ENCODE assay signal across 8 cellular contexts in genomic region chr4:81031389-81032173, GRCh38. TPM values are rescaled to one million over a fixed set of nuclear protein-coding genes. Genes with fewer than 3 reads are reported as not detected.
DNase-seq lines count a peak whose midpoint lies in the region; ATAC-seq, FAIRE-seq and TF ChIP-seq lines count a peak whose summit lies in the region.

No MANE protein-coding gene starts in this region.

- H4K8ac ChIP-seq in H1 (ENCODE audit: extremely low read depth, insufficient read depth, low read length), result no peak overlapping the region

- POLR2A ChIA-PET in H1 (lab: Charles Lee; ENCODE audit: partially characterized antibody), result no interaction called here

- 0 out of 2 replicates have a peak overlapping the region, but pooled peaks have one; percentile 25 for H3K27ac ChIP-seq in DOHH2 (ENCODE audit: low read depth, low read length)
- H3K27ac ChIP-seq in H1 (ENCODE audit: low read depth, low read length), result no peak overlapping the region
- no peak overlapping the region for H3K27ac ChIP-seq in osteoblast (ENCODE audit: low read depth, low read length)

- DNase-seq in MG63 (no peak), H1 (ENCODE audit: low read depth in 1 of 2, low spot score in 2 of 2) (peak in 1 of 2 experiments; percentile 69), osteoblast (ENCODE audit: insufficient read length, low spot score, missing footprints) (no peak)
- no peak for DNase-seq in activated CD4-positive, CD25-positive, alpha-beta regulatory T cell (lab: John Stamatoyannopoulos, UW)
- DNase-seq in stimulated activated CD4-positive, alpha-beta T cell treated with anti-CD3 and anti-CD28 coated beads, Interleukin-4, amount 100 ng/mL, for 1 hour, result no peak

- ATAC-seq in GM18517 (IDR thresholded peaks at IDR 0.05; ENCODE audit: unreplicated experiment) (no peak), GM18873 (IDR thresholded peaks at IDR 0.05; ENCODE audit: low FRiP score, unreplicated experiment) (no peak)

- TF ChIP-seq POLR2A in H1 (IDR thresholded peaks at IDR 0.05; ENCODE audit: control extremely low read depth in 1 of 2, low read depth in 2 of 2, low read length in 2 of 2), result no peak

- H3K56ac ChIP-seq in H1 (replicated peaks; ENCODE audit: insufficient read length, low read depth, low read length), result no peak overlapping the region

- H3K4me2 ChIP-seq in DOHH2 (ENCODE audit: low read length) (peak overlapping the region; percentile 84), H1 (ENCODE audit: insufficient read depth in 1 of 2, low read depth in 2 of 2, low read length in 2 of 2) (peak overlapping the region; percentile 94 to 100), osteoblast (ENCODE audit: insufficient read depth, low read length) (peak overlapping the region; percentile 71)

- CTCF ChIA-PET in H1 (lab: Charles Lee; ENCODE audit: partially characterized antibody), result interaction anchor here (0.5 to 6.6 kb wide), 10 partner anchors 8 to 845 kb away, joined by 3 to 48 read pairs (median 6); no protein-coding TSS in a partner anchor

- no peak for TF ChIP-seq CTCF in DOHH2 (IDR thresholded peaks at IDR 0.05; ENCODE audit: low read depth, low read length, poor library complexity, severe bottlenecking)
- TF ChIP-seq CTCF in H1 (IDR thresholded peaks at IDR 0.05; ENCODE audit: control extremely low read depth in 1 of 3, insufficient read depth in 1 of 3, low read depth in 1 of 3, low read length in 3 of 3), result no peak
- TF ChIP-seq CTCF in osteoblast (IDR thresholded peaks at IDR 0.05; ENCODE audit: extremely low read depth, low read depth, low read length), result no peak

- no peak overlapping the region for H3K23ac ChIP-seq in H1 (ENCODE audit: insufficient read length)

- no peak overlapping the region for H3K9ac ChIP-seq in H1 (replicated peaks in 1 of 4; ENCODE audit: extremely low read depth in 1 of 4, low read depth in 3 of 4, low read length in 3 of 4)

- TF ChIP-seq EP300 in H1 (IDR thresholded peaks at IDR 0.05; ENCODE audit: borderline replicate concordance in 1 of 2, low read depth in 2 of 2, low read length in 2 of 2), result no peak

- H2BK15ac ChIP-seq in H1 (ENCODE audit: low read length), result no peak overlapping the region

- no peak overlapping the region for H2BK5ac ChIP-seq in H1 (ENCODE audit: low read depth, low read length)

- no peaks in the 10 kb centered on the region for H3K79me1 ChIP-seq in H1 (ENCODE audit: low read depth, low read length)

- H3K79me2 ChIP-seq in DOHH2 (ENCODE audit: control insufficient read depth, low read length) (no peaks in the 10 kb centered on the region), H1 (ENCODE audit: control insufficient read depth in 1 of 2, insufficient read depth in 2 of 2, low read length in 2 of 2) (no peaks in the 10 kb centered on the region), osteoblast (ENCODE audit: insufficient read depth, low read length) (no peaks in the 10 kb centered on the region)

- WGBS in H1 (ENCODE audit: extremely low coverage in 1 of 2, insufficient coverage in 1 of 2, insufficient read length in 1 of 2, insufficient replicate concordance in 2 of 2, low coverage in 1 of 2, low lambda C conversion rate in 2 of 2, missing lambda C conversion rate in 1 of 2), 2 experiments, result 2% methylated on average over 36 of the region's 43 CpGs; no CpG with 5 or more reads in 1 of the 2 experiments

- H3K4ac ChIP-seq in H1 (replicated peaks; ENCODE audit: insufficient read length, low read depth, low read length), result no peak overlapping the region

- H2BK120ac ChIP-seq in H1 (replicated peaks; ENCODE audit: low read depth, low read length), result no peak overlapping the region

- H3K14ac ChIP-seq in H1 (ENCODE audit: insufficient read length), result no peak overlapping the region

- H2BK12ac ChIP-seq in H1 (ENCODE audit: low read depth, low read length), result no peak overlapping the region

- FAIRE-seq in H1 (lab: Jason Lieb, UNC), result no peak

- no peak overlapping the region for H3K18ac ChIP-seq in H1 (ENCODE audit: extremely low read depth, low read length)

- H3K9me2 ChIP-seq in DOHH2 (replicated peaks; ENCODE audit: control insufficient read depth, low read length), result no peaks in the 10 kb centered on the region

- H3K23me2 ChIP-seq in H1 (ENCODE audit: low read depth, low read length), result peaks cover 20% of the 10 kb centered on the region; the same call in 1 of the 2 replicates

- H3F3A ChIP-seq in DOHH2 (ENCODE audit: control insufficient read depth, insufficient read depth), result peaks cover 5% of the 10 kb centered on the region; the same call in 1 of the 2 replicates

- no peak overlapping the region for H4K91ac ChIP-seq in H1 (replicated peaks; ENCODE audit: insufficient read length, low read length)

- H4K20me1 ChIP-seq in DOHH2 (ENCODE audit: control insufficient read depth, insufficient read depth, low read depth, low read length) (no peaks in the 10 kb centered on the region), H1 (replicated peaks in 1 of 2; ENCODE audit: control insufficient read depth in 1 of 2, insufficient read depth in 2 of 2, low read length in 2 of 2) (no peaks in the 10 kb centered on the region), osteoblast (ENCODE audit: insufficient read depth, low read length) (no peaks in the 10 kb centered on the region)

- no peak overlapping the region for H2AK5ac ChIP-seq in H1 (ENCODE audit: low read depth, low read length)

- H3K4me3 ChIP-seq in DOHH2 (ENCODE audit: low read length) (peak overlapping the region; percentile 90), MG63 (peak overlapping the region; percentile 44), H1 (ENCODE audit: extremely low read depth in 1 of 4, insufficient read depth in 2 of 4, low read depth in 3 of 4, low read length in 4 of 4) (peak overlapping the region; percentile 31 to 77 (median 63)), osteoblast (ENCODE audit: insufficient read depth, low read length) (no peak overlapping the region)

- H3K4me1 ChIP-seq in DOHH2 (ENCODE audit: control insufficient read depth, low read length), result peaks cover 70% of the 10 kb centered on the region
- H3K4me1 ChIP-seq in H1 (replicated peaks in 1 of 4; ENCODE audit: control insufficient read depth in 3 of 4, insufficient read depth in 4 of 4, low read length in 3 of 4), result peaks cover 0 to 6% (median 2%) of the 10 kb centered on the region in 4 experiments; a peak in 4 of 7 replicates
- no peaks in the 10 kb centered on the region for H3K4me1 ChIP-seq in osteoblast (ENCODE audit: insufficient read depth, low read length)

- H2BK20ac ChIP-seq in H1 (ENCODE audit: low read length), result no peak overlapping the region

- H4K5ac ChIP-seq in H1 (ENCODE audit: insufficient read length, low read depth, low read length), result no peak overlapping the region

- H3K9me3 ChIP-seq in DOHH2 (ENCODE audit: control insufficient read depth, insufficient read depth, low read length), result no peaks in the 10 kb centered on the region
- no peaks in the 10 kb centered on the region for H3K9me3 ChIP-seq in MG63
- no peaks in the 10 kb centered on the region for H3K9me3 ChIP-seq in H1 (ENCODE audit: insufficient read depth in 2 of 2, low read depth in 1 of 2, low read length in 1 of 2)
- H3K9me3 ChIP-seq in osteoblast (ENCODE audit: low read depth, low read length), result no peaks in the 10 kb centered on the region

- peaks cover 6% of the 10 kb centered on the region; the same call in 1 of the 2 replicates for H3K36me3 ChIP-seq in DOHH2 (ENCODE audit: control insufficient read depth, low read length)
- no peaks in the 10 kb centered on the region for H3K36me3 ChIP-seq in MG63
- no peaks in the 10 kb centered on the region for H3K36me3 ChIP-seq in H1 (ENCODE audit: control insufficient read depth in 2 of 4, insufficient read depth in 4 of 4, low read length in 3 of 4)
- no peaks in the 10 kb centered on the region for H3K36me3 ChIP-seq in osteoblast (ENCODE audit: insufficient read depth, low read length)

- H3K27me3 ChIP-seq in DOHH2 (ENCODE audit: control insufficient read depth, low read length) (no peaks in the 10 kb centered on the region), MG63 (peaks cover 7% of the 10 kb centered on the region), H1 (replicated peaks in 1 of 4; ENCODE audit: control insufficient read depth in 3 of 4, extremely low read depth in 1 of 4, insufficient read depth in 3 of 4, low read length in 3 of 4) (peaks cover 5 to 41% (median 31%) of the 10 kb centered on the region in 4 experiments), osteoblast (ENCODE audit: insufficient read depth, low read length) (peaks cover 63% of the 10 kb centered on the region)

- peak overlapping the region; percentile 48; the same call in 1 of the 2 replicates for H2AFZ ChIP-seq in H1 (ENCODE audit: low read length)
- peak overlapping the region; percentile 15 for H2AFZ ChIP-seq in osteoblast (ENCODE audit: low read length)

- no peak for TF ChIP-seq RAD21 in H1 (IDR thresholded peaks at IDR 0.05 in 1 of 2, conservative IDR thresholded peaks at IDR 0.05 in 1 of 2; ENCODE audit: low read depth in 2 of 2, low read length in 2 of 2)

TF ChIP-seq in H1, 55 proteins besides CTCF, POLR2A, EP300 and RAD21 (continues in another document):
- TF ChIP-seq TAF7 (optimal IDR thresholded peaks at IDR 0.05; ENCODE audit: borderline replicate concordance, low read depth, low read length) (no peak), KDM1A (IDR thresholded peaks at IDR 0.05; ENCODE audit: borderline replicate concordance, low read length) (no peak), KDM4A (IDR thresholded peaks at IDR 0.05; ENCODE audit: low read depth, low read length, severe bottlenecking) (peak; percentile 92), MAFK (IDR thresholded peaks at IDR 0.05; ENCODE audit: low read depth, low read length) (no peak), EZH2 (IDR thresholded peaks at IDR 0.05; ENCODE audit: low read depth, low read length, severe bottlenecking) (peak; percentile 29)
- TF ChIP-seq, protein P1, sequence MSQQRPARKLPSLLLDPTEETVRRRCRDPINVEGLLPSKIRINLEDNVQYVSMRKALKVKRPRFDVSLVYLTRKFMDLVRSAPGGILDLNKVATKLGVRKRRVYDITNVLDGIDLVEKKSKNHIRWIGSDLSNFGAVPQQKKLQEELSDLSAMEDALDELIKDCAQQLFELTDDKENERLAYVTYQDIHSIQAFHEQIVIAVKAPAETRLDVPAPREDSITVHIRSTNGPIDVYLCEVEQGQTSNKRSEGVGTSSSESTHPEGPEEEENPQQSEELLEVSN (IDR thresholded peaks at IDR 0.05), result peak; percentile 85

RNA-seq across cellular contexts. Expression of gene BMP3, which starts 1.1 kb away (rescaled TPM):
- total RNA-seq in MG63 (2014; rRNA removed; shearing (Covaris generic); ENCODE audit: low replicate concordance), result not detected in 2 replicates
- 0.06 TPM in 1 of 2 replicates, not detected in the other for total RNA-seq in H1 (2021; fragmentation: NEBNext Ultra II Directional; extraction: Animal tissue kit (Norgen Biotek cat#: 25700))
- 0.02 TPM in 1 of 2 replicates, not detected in the other for polyA plus RNA-seq in H1 (2011; rRNA removed)
- polyA plus RNA-seq in H1 (2011; cell fraction: cytosol; rRNA removed), result 0.01 TPM
- polyA plus RNA-seq in H1 (2011; cell fraction: nucleus; rRNA removed), result not detected
- 0.03 TPM in 1 of 4 replicates, not detected in the others for polyA plus RNA-seq in H1 (2012, experiment 1 of 2)
- not detected for polyA plus RNA-seq in H1 (2012, experiment 2 of 2)
- 0.08 TPM for polyA plus RNA-seq in H1 (2013, experiment 1 of 2)
- 0.07 TPM for polyA plus RNA-seq in H1 (2013, experiment 2 of 2)
- not detected in 2 replicates for polyA minus RNA-seq in H1 (2011; rRNA and poly(A)+ RNA removed)
- polyA minus RNA-seq in H1 (2011; cell fraction: cytosol; rRNA and poly(A)+ RNA removed), result not detected
- not detected for polyA minus RNA-seq in H1 (2011; cell fraction: nucleus; rRNA and poly(A)+ RNA removed)
- total RNA-seq in osteoblast, result not detected in 2 replicates
